ENCODE assay signal across 6 cellular contexts in the genomic region with DNA sequence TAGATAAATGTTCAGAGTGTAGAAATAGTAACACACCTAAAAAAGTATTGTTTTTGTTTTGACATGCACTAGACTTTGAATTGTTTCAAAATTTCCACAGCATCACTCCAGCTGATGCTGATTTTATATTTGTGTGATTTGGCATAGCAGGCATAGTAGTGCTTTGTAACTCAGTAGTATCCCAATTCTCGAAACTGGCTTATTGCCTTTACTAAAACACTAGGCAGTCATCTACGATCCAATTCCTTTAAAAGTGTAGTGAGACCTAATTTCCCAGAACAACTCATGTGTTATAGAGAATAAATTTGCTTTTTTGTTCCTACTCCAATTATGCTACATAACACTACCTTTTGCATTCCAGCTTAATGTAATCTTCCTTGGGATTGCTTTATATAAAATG.
"Had no signal": no experiment of that assay in that cellular context is flagged by ENCODE, and none has a peak within 500 bp of the region (broad histone marks: within the 10 kb centered on the region; RNA-seq: fewer than 3 reads in every experiment).

No MANE protein-coding gene starts in this region.

- DNase-seq: GM23248, GOT3, H7, H9, HCEC 1CT, HFFc6 had no signal
